In the genomic region with DNA sequence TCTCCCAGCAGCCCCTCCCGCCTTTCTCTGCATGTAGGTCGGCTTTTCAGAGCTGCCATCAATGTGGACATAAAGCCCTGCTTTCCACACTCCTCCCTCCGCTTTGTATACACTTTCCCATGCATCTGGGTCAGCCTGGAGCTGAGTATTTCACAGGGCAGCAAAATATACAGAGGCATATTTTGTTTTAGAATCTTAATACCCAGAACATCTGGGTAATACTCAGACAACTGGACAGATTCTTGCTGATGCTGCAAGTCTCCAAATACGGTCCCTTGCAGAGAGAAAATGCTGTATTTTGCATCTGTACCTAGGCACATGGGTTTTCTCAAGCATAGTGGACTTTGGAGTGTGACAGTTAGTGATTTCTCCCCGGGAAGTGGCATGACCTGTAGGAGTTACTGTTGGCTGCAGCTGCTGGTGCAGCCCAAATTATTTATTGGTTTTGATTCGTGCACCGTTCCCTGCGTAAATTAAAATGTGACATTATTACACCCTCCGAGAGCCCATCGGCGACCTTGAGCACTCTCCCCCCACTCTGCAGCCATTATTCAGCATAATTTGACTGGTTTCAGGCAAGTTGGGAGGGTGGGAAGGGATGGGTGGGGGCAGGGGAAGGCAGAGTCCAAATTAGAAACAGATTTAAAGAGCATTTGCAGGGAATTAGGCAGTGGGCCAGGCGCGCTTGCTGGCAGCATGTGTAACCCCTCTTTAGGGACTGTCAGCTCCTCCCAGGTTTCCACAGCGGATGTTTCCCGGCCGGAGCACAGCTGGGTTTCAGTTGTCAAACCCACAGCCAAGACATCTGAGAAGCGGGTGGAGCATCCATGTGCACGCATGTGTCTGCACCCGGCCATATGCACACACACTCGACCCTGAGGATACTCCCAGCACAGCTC, we compare ENCODE assay signal across 12 cellular contexts.
DNase-seq lines count a peak whose midpoint lies in the region; ATAC-seq and TF ChIP-seq lines count a peak whose summit lies in the region.
"Had no signal": no experiment of that assay in that cellular context is flagged by ENCODE, and none has a peak within 500 bp of the region (broad histone marks: within the 10 kb centered on the region; RNA-seq: fewer than 3 reads in every experiment).

No MANE protein-coding gene starts in this region.

- TF ChIP-seq POLR2A in vagina (IDR thresholded peaks at IDR 0.05) (no peak), GM18505 (IDR thresholded peaks at IDR 0.05; ENCODE audit: borderline replicate concordance, extremely low read depth, insufficient read depth, insufficient read length) (no peak)

- H3K4me3 ChIP-seq in right atrium auricular region = peak overlapping the region in 1 of 2 donors; percentile 19
- H3K4me3 ChIP-seq in mesenchymal stem cell (ENCODE audit: insufficient read depth in 1 of 2, low read depth in 1 of 2, low read length in 2 of 2) = peak overlapping the region; percentile 10 to 50
- H3K4me3 ChIP-seq in vagina = peak overlapping the region in 1 of 2 donors; percentile 23
- H3K4me3 ChIP-seq: GM12878 had no signal

- H3K4me2 ChIP-seq in mesenchymal stem cell (ENCODE audit: low read length, poor library complexity, severe bottlenecking) (no peak overlapping the region), H9 (ENCODE audit: insufficient read depth, insufficient read length, low read length) (no peak overlapping the region)

- peak overlapping the region; percentile 34 to 93 for H2BK12ac ChIP-seq in mesenchymal stem cell (ENCODE audit: low read length in 2 of 2)
- no peak overlapping the region for H2BK12ac ChIP-seq in H9 (ENCODE audit: insufficient read length, low read depth, low read length)

- peaks cover 18% of the 10 kb centered on the region in 2 experiments for H3K4me1 Mint-ChIP-seq in H9

- H2BK20ac ChIP-seq in H9 (ENCODE audit: low read depth, low read length, poor library complexity, severe bottlenecking) = no peak overlapping the region

- H3K18ac ChIP-seq in mesenchymal stem cell (ENCODE audit: low read depth in 1 of 2, low read length in 2 of 2) (peak overlapping the region; percentile 57 to 93), H9 (ENCODE audit: insufficient read length, low read depth, low read length) (no peak overlapping the region)

- ATAC-seq in Right ventricle myocardium inferior = peak; percentile 92
- no peak for ATAC-seq in GM18505 (IDR thresholded peaks at IDR 0.05; ENCODE audit: unreplicated experiment)
- ATAC-seq: GM12878 had no signal

- H2BK15ac ChIP-seq in mesenchymal stem cell (ENCODE audit: low read depth, poor library complexity, severe bottlenecking) (no peak overlapping the region), H9 (ENCODE audit: low read depth, low read length) (no peak overlapping the region)

- no peak overlapping the region for H3K14ac ChIP-seq in mesenchymal stem cell (ENCODE audit: low read length in 2 of 2)
- no peak overlapping the region for H3K14ac ChIP-seq in H9 (ENCODE audit: insufficient read depth, low read length)

- H4K5ac ChIP-seq in H9 (ENCODE audit: insufficient read length, low read depth, low read length) = no peak overlapping the region

- H3K9me3 ChIP-seq in right atrium auricular region = no peaks in the 10 kb centered on the region
- no peaks in the 10 kb centered on the region for H3K9me3 ChIP-seq in mesenchymal stem cell (ENCODE audit: control insufficient read depth, low read length)
- no peaks in the 10 kb centered on the region for H3K9me3 ChIP-seq in vagina
- no peaks in the 10 kb centered on the region for H3K9me3 ChIP-seq in H9 (ENCODE audit: control insufficient read depth, low read depth, low read length)
- H3K9me3 ChIP-seq: neutrophil had no signal

- no peaks in the 10 kb centered on the region for H3K79me1 ChIP-seq in mesenchymal stem cell (replicated peaks; ENCODE audit: low read length, poor library complexity, severe bottlenecking)
- no peaks in the 10 kb centered on the region for H3K79me1 ChIP-seq in H9 (ENCODE audit: insufficient read depth, low read depth, low read length, poor library complexity, severe bottlenecking)

- H3K4ac ChIP-seq in mesenchymal stem cell (ENCODE audit: low read depth in 1 of 2, low read length in 2 of 2) = no peak overlapping the region
- H3K4ac ChIP-seq in H9 (ENCODE audit: low read depth, low read length) = no peak overlapping the region

- no peak overlapping the region for H3K56ac ChIP-seq in H9 (ENCODE audit: insufficient read length, low read depth, low read length)

- H3K27ac ChIP-seq in right atrium auricular region (peak overlapping the region in 1 of 2 donors; percentile 14), mesenchymal stem cell (ENCODE audit: low read length, poor library complexity, severe bottlenecking) (no peak overlapping the region), vagina (no peak overlapping the region), H9 (ENCODE audit: insufficient read length, low read depth, low read length) (no peak overlapping the region)
- H3K27ac ChIP-seq: neutrophil had no signal

- H2AFZ ChIP-seq in mesenchymal stem cell (ENCODE audit: low read depth, low read length) (no peak overlapping the region), H9 (ENCODE audit: low read length) (no peak overlapping the region)

- intact Hi-C loops in Right ventricle myocardium inferior (cut with DNase I) = no loop called here
- intact Hi-C loops in vagina (cut with DNase I) = no loop called here

- H4K20me1 ChIP-seq in H9 (ENCODE audit: control insufficient read depth, insufficient read depth, insufficient read length) = no peaks in the 10 kb centered on the region

- no peak overlapping the region for H4K8ac ChIP-seq in mesenchymal stem cell (ENCODE audit: low read length)
- no peak overlapping the region for H4K8ac ChIP-seq in H9 (replicated peaks; ENCODE audit: insufficient read length, low read depth, low read length)

- H3K27me3 Mint-ChIP-seq in H9 (ENCODE audit: low read depth) = peaks cover 9% of the 10 kb centered on the region

- DNase-seq in Right ventricle myocardium inferior (ENCODE audit: missing footprints) (peak; percentile 89), right atrium auricular region (ENCODE audit: low spot score) (no peak), dedifferentiated amniotic fluid mesenchymal stem cell (ENCODE audit: extremely low spot score) (peak; percentile 74), mesenchymal stem cell (peak; percentile 78), vagina (ENCODE audit: extremely low spot score in 2 of 2) (peak; percentile 74 to 89), H9 (no peak)
- no peak for DNase-seq in stimulated activated CD4-positive, alpha-beta T cell treated with anti-CD3 and anti-CD28 coated beads, Interleukin-4, amount 100 ng/mL, for 24 hours
- DNase-seq: activated CD4-positive, CD25-positive, alpha-beta regulatory T cell; NCI-H526 treated with DMSO at 0.1 percent for 48 hours had no signal

- no peak overlapping the region for H3K23ac ChIP-seq in mesenchymal stem cell (ENCODE audit: low read length in 2 of 2)
- H3K23ac ChIP-seq in H9 (ENCODE audit: insufficient read length, low read depth, low read length) = no peak overlapping the region

- H3K27me3 ChIP-seq in right atrium auricular region (no peaks in the 10 kb centered on the region), mesenchymal stem cell (ENCODE audit: control insufficient read depth in 1 of 2, insufficient read depth in 1 of 2, low read length in 2 of 2) (peaks cover 48 to 73% of the 10 kb centered on the region in 2 experiments), vagina (no peaks in the 10 kb centered on the region), H9 (ENCODE audit: insufficient read depth, low read length) (no peaks in the 10 kb centered on the region)

- TF ChIP-seq CTCF in right atrium auricular region (IDR thresholded peaks at IDR 0.05) (no peak), vagina (IDR thresholded peaks at IDR 0.05) (no peak), H9 (conservative IDR thresholded peaks at IDR 0.05) (no peak)

- H3K36me3 ChIP-seq in right atrium auricular region (no peaks in the 10 kb centered on the region), mesenchymal stem cell (ENCODE audit: control insufficient read depth in 1 of 2, insufficient read depth in 2 of 2, low read depth in 1 of 2, low read length in 2 of 2) (no peaks in the 10 kb centered on the region), vagina (no peaks in the 10 kb centered on the region)
- H3K36me3 ChIP-seq: neutrophil had no signal

- H3K27ac Mint-ChIP-seq in H9 = peak overlapping the region in 1 of 3 experiments; percentile 49; a peak in 1 of 7 replicates

- WGBS in mesenchymal stem cell = 25% methylated on average over 17 of the region's 20 CpGs
- no CpG with 5 or more reads among the region's 20 CpGs for WGBS in H9 (ENCODE audit: extremely low coverage, insufficient read length, low lambda C conversion rate)

- H3K4me3 Mint-ChIP-seq in H9 = no peak overlapping the region

- no peaks in the 10 kb centered on the region for H3K23me2 ChIP-seq in H9 (ENCODE audit: insufficient read length, low read depth, low read length, poor library complexity, severe bottlenecking)

- H2BK5ac ChIP-seq in mesenchymal stem cell (ENCODE audit: low read depth, low read length, poor library complexity, severe bottlenecking) (no peak overlapping the region), H9 (ENCODE audit: insufficient read length, low read length) (no peak overlapping the region)

- H4K91ac ChIP-seq in mesenchymal stem cell (ENCODE audit: low read length) (no peak overlapping the region), H9 (ENCODE audit: insufficient read length, low read depth, low read length) (no peak overlapping the region)

- no peaks in the 10 kb centered on the region for H3K79me2 ChIP-seq in H9 (ENCODE audit: insufficient read depth, low read length)

- peaks cover 0 to 29% of the 10 kb centered on the region in 2 donors for H3K4me1 ChIP-seq in right atrium auricular region
- H3K4me1 ChIP-seq in mesenchymal stem cell (ENCODE audit: control insufficient read depth, insufficient read depth, low read depth, low read length) = peaks cover 9% of the 10 kb centered on the region
- peaks cover 23% of the 10 kb centered on the region for H3K4me1 ChIP-seq in vagina
- H3K4me1 ChIP-seq in H9 (ENCODE audit: insufficient read depth, low read length) = peaks cover 3% of the 10 kb centered on the region

- H2AK5ac ChIP-seq in mesenchymal stem cell (ENCODE audit: low read length, severe bottlenecking) (no peak overlapping the region), H9 (ENCODE audit: insufficient read length, low read length) (no peak overlapping the region)

- H2BK120ac ChIP-seq in mesenchymal stem cell (ENCODE audit: low read depth, low read length) (no peak overlapping the region), H9 (ENCODE audit: low read depth, low read length, poor library complexity, severe bottlenecking) (no peak overlapping the region)

- H3T11ph ChIP-seq in H9 (ENCODE audit: low read length) = no peak overlapping the region

- H3K36me3 Mint-ChIP-seq in H9 (ENCODE audit: insufficient read depth in 1 of 3, low read depth in 3 of 3) = no peaks in the 10 kb centered on the region

- H3K9me3 Mint-ChIP-seq in H9 = no peaks in the 10 kb centered on the region

- H3K9ac ChIP-seq in mesenchymal stem cell (ENCODE audit: low read length) = no peak overlapping the region
- no peak overlapping the region for H3K9ac ChIP-seq in H9 (ENCODE audit: extremely low read depth, insufficient read length, low read length)

Comparison
In these comparisons a context has a peak if more than half of its experiments do, and no peak if none do; other contexts are left out.
1. DNase-seq: peak in Right ventricle myocardium inferior (single experiment), dedifferentiated amniotic fluid mesenchymal stem cell (single experiment), mesenchymal stem cell (single experiment) and vagina (2 of 2); none in right atrium auricular region (single experiment), H9 (single experiment) and stimulated activated CD4-positive, alpha-beta T cell treated with anti-CD3 and anti-CD28 coated beads, Interleukin-4, amount 100 ng/mL, for 24 hours (single experiment).